ENCODE assay signal across 27 cellular contexts in the genomic region with DNA sequence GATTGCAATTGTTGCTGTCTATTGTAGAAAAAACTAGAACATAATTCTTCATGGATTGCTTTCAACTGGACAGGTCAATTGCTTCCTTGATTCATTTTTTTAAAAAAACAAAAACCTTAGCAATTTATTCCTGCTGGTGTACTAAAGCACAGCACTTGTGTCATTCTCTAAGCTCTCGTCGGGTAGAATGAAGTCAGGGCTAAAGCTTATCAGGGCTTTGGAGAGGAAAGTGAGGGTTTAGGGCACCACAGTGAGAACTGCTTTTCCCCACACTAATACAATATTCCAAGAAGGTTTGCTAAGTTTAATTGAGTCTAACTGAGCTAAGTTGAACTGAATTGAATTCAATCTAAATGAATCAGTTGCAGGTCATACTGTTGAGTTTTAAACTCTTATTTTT.
"Had no signal": no experiment of that assay in that cellular context is flagged by ENCODE, and none has a peak within 500 bp of the region (broad histone marks: within the 10 kb centered on the region; RNA-seq: fewer than 3 reads in every experiment).

No MANE protein-coding gene starts in this region.

- H3K36me3 Mint-ChIP-seq: activated naive CD8-positive, alpha-beta T cell had no signal

- H3K9me3 Mint-ChIP-seq: activated CD8-positive, alpha-beta T cell treated with anti-CD3 and anti-CD28 coated beads for 36 hours; activated T-cell treated with anti-CD3 and anti-CD28 coated beads, Interleukin-2, amount 50 U/mL, for 4 hours; activated T-helper 17 cell treated with anti-CD3 and anti-CD28 coated beads, Interleukin-2, amount 50 U/mL, for 72 hours; endodermal cell had no signal

- H3K27ac ChIP-seq: WERI-Rb-1 had no signal

- H3K4me1 Mint-ChIP-seq: activated B cell treated with CpG ODN at 0.5 μM for 24 hours; activated T-helper 17 cell treated with anti-CD3 and anti-CD28 coated beads, Interleukin-2, amount 50 U/mL, for 72 hours; endodermal cell had no signal

- DNase-seq: activated B cell treated with CpG ODN at 0.5 μM for 24 hours; activated CD4-positive, alpha-beta T cell treated with anti-CD3 and anti-CD28 coated beads for 48 hours; activated CD4-positive, alpha-beta T cell treated with anti-CD3 and anti-CD28 coated beads, Interleukin-2, amount 50 U/mL, for 1 hour; activated CD4-positive, alpha-beta T cell treated with anti-CD3 and anti-CD28 coated beads, Interleukin-2, amount 50 U/mL, for 48 hours; activated CD8-positive, alpha-beta memory T cell treated with anti-CD3 and anti-CD28 coated beads for 24 hours; activated CD8-positive, alpha-beta T cell treated with anti-CD3 and anti-CD28 coated beads for 36 hours; activated effector memory CD4-positive, alpha-beta T cell treated with Interleukin-2 at 50 U/mL for 16 hours; activated gamma-delta T cell treated with Interleukin-2 at 50 U/mL for 16 hours; activated naive CD4-positive, alpha-beta T cell treated with anti-CD3 and anti-CD28 coated beads, Interleukin-2, amount 50 U/mL, for 16 hours; activated naive CD4-positive, alpha-beta T cell treated with Interleukin-2 at 50 U/mL for 16 hours; activated T-cell treated with anti-CD3 and anti-CD28 coated beads, Interleukin-2, amount 50 U/mL, for 4 hours; amniotic stem cell; anterior cingulate cortex; caudate nucleus; effector memory CD4-positive, alpha-beta T cell; endodermal cell; foreskin fibroblast; head of caudate nucleus; T-helper 2 cell; WERI-Rb-1 had no signal

- H3K4me3 Mint-ChIP-seq: activated B cell treated with CpG ODN at 0.5 μM for 24 hours; activated CD8-positive, alpha-beta T cell treated with anti-CD3 and anti-CD28 coated beads for 36 hours; activated naive CD8-positive, alpha-beta T cell; activated T-cell treated with anti-CD3 and anti-CD28 coated beads, Interleukin-2, amount 50 U/mL, for 4 hours; activated T-helper 17 cell treated with anti-CD3 and anti-CD28 coated beads, Interleukin-2, amount 50 U/mL, for 72 hours; endodermal cell had no signal

- FAIRE-seq: astrocyte, colon, frontal cortex had no signal

- ATAC-seq: activated CD4-positive, CD25-positive, alpha-beta regulatory T cell treated with anti-CD3 and anti-CD28 coated beads, Interleukin-2, amount 50 U/mL, for 24 hours; activated CD8-positive, alpha-beta T cell treated with anti-CD3 and anti-CD28 coated beads for 36 hours; activated T-cell treated with anti-CD3 and anti-CD28 coated beads, Interleukin-2, amount 50 U/mL, for 4 hours; activated T-helper 17 cell treated with anti-CD3 and anti-CD28 coated beads, Interleukin-2, amount 50 U/mL, for 72 hours; esophagus mucosa had no signal

- H3K27ac Mint-ChIP-seq: activated B cell treated with CpG ODN at 0.5 μM for 24 hours; activated CD8-positive, alpha-beta T cell treated with anti-CD3 and anti-CD28 coated beads for 36 hours; activated naive CD8-positive, alpha-beta T cell; activated T-helper 17 cell treated with anti-CD3 and anti-CD28 coated beads, Interleukin-2, amount 50 U/mL, for 72 hours; endodermal cell had no signal

- H3K36me3 ChIP-seq: WERI-Rb-1 had no signal
